In the genomic region with DNA sequence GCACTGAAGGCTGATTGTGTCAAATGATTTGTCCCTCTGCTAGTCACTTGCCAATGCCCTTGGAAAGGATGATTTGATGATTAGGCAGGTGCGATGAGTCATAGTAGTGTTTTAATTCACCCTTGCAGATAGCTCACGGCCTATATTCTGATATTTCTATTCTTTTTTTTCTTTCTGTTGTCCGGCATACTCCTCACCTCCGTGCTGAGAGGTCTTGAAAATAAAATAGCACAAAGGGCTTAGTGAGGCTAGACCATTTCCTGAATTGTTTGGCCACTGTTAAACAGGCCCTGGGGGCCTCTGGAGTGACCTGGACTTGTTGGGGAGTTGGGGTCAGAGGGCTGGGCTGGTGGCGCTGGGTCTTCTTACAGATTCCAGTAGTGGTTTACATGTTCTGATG, we compare ENCODE assay signal across 8 cellular contexts.
DNase-seq lines count a peak whose midpoint lies in the region; TF ChIP-seq lines count a peak whose summit lies in the region.

No MANE protein-coding gene starts in this region.

- H3K36me3 Mint-ChIP-seq in activated T-helper 1 cell treated with anti-CD3 and anti-CD28 coated beads, Interleukin-12 subunit alpha, Interleukin-12 subunit beta, Interleukin-2, Interleukin-4 antibody, amounts not matched to agents 30 ng/mL and 10 ng/mL and 1 ng/mL, durations not matched to agents 14 hours and 24 hours and 36 hours (ENCODE audit: low read depth) = peaks cover 3% of the 10 kb centered on the region
- peaks cover 4 to 22% (median 11%) of the 10 kb centered on the region in 3 donors for H3K36me3 Mint-ChIP-seq in immature natural killer cell
- H3K36me3 Mint-ChIP-seq in HFFc6 (ENCODE audit: low read depth) = no peaks in the 10 kb centered on the region

- H3K27ac Mint-ChIP-seq in activated T-helper 1 cell treated with anti-CD3 and anti-CD28 coated beads, Interleukin-12 subunit alpha, Interleukin-12 subunit beta, Interleukin-2, Interleukin-4 antibody, amounts not matched to agents 30 ng/mL and 10 ng/mL and 1 ng/mL, durations not matched to agents 14 hours and 24 hours and 36 hours = peak overlapping the region; percentile 77
- H3K27ac Mint-ChIP-seq in immature natural killer cell = peak overlapping the region; percentile 86 to 97 (median 94)
- no peak overlapping the region for H3K27ac Mint-ChIP-seq in HFFc6

- H3K36me3 ChIP-seq in Loucy (ENCODE audit: insufficient read depth, low read length) (no peaks in the 10 kb centered on the region), skeletal muscle tissue (ENCODE audit: control insufficient read depth in 3 of 3, insufficient read depth in 3 of 3, low read length in 3 of 3) (peaks cover 12 to 17% (median 12%) of the 10 kb centered on the region in 3 donors)

- intact Hi-C loops in activated T-helper 1 cell treated with anti-CD3 and anti-CD28 coated beads, Interleukin-12 subunit alpha, Interleukin-12 subunit beta, Interleukin-2, Interleukin-4 antibody, amounts not matched to agents 30 ng/mL and 10 ng/mL and 1 ng/mL, durations not matched to agents 14 hours and 24 hours and 36 hours (cut with micrococcal nuclease) = no loop called here

- H3K4me3 Mint-ChIP-seq in activated T-helper 1 cell treated with anti-CD3 and anti-CD28 coated beads, Interleukin-12 subunit alpha, Interleukin-12 subunit beta, Interleukin-2, Interleukin-4 antibody, amounts not matched to agents 30 ng/mL and 10 ng/mL and 1 ng/mL, durations not matched to agents 14 hours and 24 hours and 36 hours = no peak overlapping the region
- peak overlapping the region; percentile 68 to 87 (median 84) for H3K4me3 Mint-ChIP-seq in immature natural killer cell
- H3K4me3 Mint-ChIP-seq in HFFc6 = no peak overlapping the region

- no peaks in the 10 kb centered on the region for H3K9me2 ChIP-seq in Loucy (replicated peaks; ENCODE audit: low read depth, low read length)

- H3K79me2 ChIP-seq in Loucy (ENCODE audit: insufficient read depth, low read length) = no peaks in the 10 kb centered on the region

- peak overlapping the region; percentile 51 for H3K9ac ChIP-seq in Loucy (ENCODE audit: low read depth, low read length, poor library complexity, severe bottlenecking)
- H3K9ac ChIP-seq in skeletal muscle tissue (ENCODE audit: low read depth in 1 of 3, low read length in 3 of 3) = peak overlapping the region; percentile 34 to 65 (median 54)

- H2AFZ ChIP-seq in Loucy (ENCODE audit: low read length) = no peak overlapping the region

- H3K27me3 ChIP-seq in Loucy (ENCODE audit: insufficient read depth, low read length, poor library complexity, severe bottlenecking) (no peaks in the 10 kb centered on the region), skeletal muscle tissue (ENCODE audit: control insufficient read depth in 3 of 3, insufficient read depth in 3 of 3, low read length in 3 of 3) (no peaks in the 10 kb centered on the region)

- TF ChIP-seq CTCF in Loucy (conservative IDR thresholded peaks at IDR 0.05; ENCODE audit: low read length) (no peak), HFFc6 (IDR thresholded peaks at IDR 0.05) (no peak)

- H3K27ac ChIP-seq in skeletal muscle tissue (ENCODE audit: low read depth, low read length) = peak overlapping the region; percentile 99

- DNase-seq in activated T-helper 1 cell treated with anti-CD3 and anti-CD28 coated beads, Interleukin-12 subunit alpha, Interleukin-12 subunit beta, Interleukin-2, Interleukin-4 antibody, amounts not matched to agents 30 ng/mL and 10 ng/mL and 1 ng/mL, durations not matched to agents 14 hours and 24 hours and 36 hours (ENCODE audit: low spot score) = no peak
- DNase-seq in immature natural killer cell = no peak
- DNase-seq in COR-L47 (lab: John Stamatoyannopoulos, UW) = no peak
- no peak for DNase-seq in germinal center (ENCODE audit: low spot score)
- no peak for DNase-seq in DMS 273 (lab: John Stamatoyannopoulos, UW; ENCODE audit: unreplicated experiment)
- DNase-seq in HFFc6 = no peak

- H3K27me3 Mint-ChIP-seq in activated T-helper 1 cell treated with anti-CD3 and anti-CD28 coated beads, Interleukin-12 subunit alpha, Interleukin-12 subunit beta, Interleukin-2, Interleukin-4 antibody, amounts not matched to agents 30 ng/mL and 10 ng/mL and 1 ng/mL, durations not matched to agents 14 hours and 24 hours and 36 hours (ENCODE audit: insufficient read depth) = peaks cover 1% of the 10 kb centered on the region
- peaks cover 11 to 15% (median 11%) of the 10 kb centered on the region in 3 donors for H3K27me3 Mint-ChIP-seq in immature natural killer cell (ENCODE audit: low read depth in 3 of 3)
- peaks cover 36% of the 10 kb centered on the region for H3K27me3 Mint-ChIP-seq in HFFc6 (ENCODE audit: insufficient read depth)

- H3K4me1 ChIP-seq in Loucy (ENCODE audit: insufficient read depth, low read length, poor library complexity, severe bottlenecking) (peaks cover 56% of the 10 kb centered on the region), skeletal muscle tissue (ENCODE audit: control insufficient read depth in 3 of 3, insufficient read depth in 3 of 3, low read length in 3 of 3) (peaks cover 90 to 97% (median 95%) of the 10 kb centered on the region in 3 donors)

- H3K4me3 ChIP-seq in Loucy (ENCODE audit: low read length, poor library complexity, severe bottlenecking) (peak overlapping the region; percentile 17), skeletal muscle tissue (ENCODE audit: low read length in 3 of 3) (peak overlapping the region in 2 of 3 donors; percentile 50 to 58)

- H3K4me1 Mint-ChIP-seq in activated T-helper 1 cell treated with anti-CD3 and anti-CD28 coated beads, Interleukin-12 subunit alpha, Interleukin-12 subunit beta, Interleukin-2, Interleukin-4 antibody, amounts not matched to agents 30 ng/mL and 10 ng/mL and 1 ng/mL, durations not matched to agents 14 hours and 24 hours and 36 hours (ENCODE audit: low read depth) = peaks cover 46% of the 10 kb centered on the region
- peaks cover 84 to 100% of the 10 kb centered on the region in 2 donors for H3K4me1 Mint-ChIP-seq in immature natural killer cell
- peaks cover 39% of the 10 kb centered on the region for H3K4me1 Mint-ChIP-seq in HFFc6 (ENCODE audit: low read depth)

- peak overlapping the region; percentile 53 for H3K4me2 ChIP-seq in Loucy (ENCODE audit: low read depth, low read length, poor library complexity, severe bottlenecking)

- H3F3A ChIP-seq in Loucy (ENCODE audit: low read depth) = 0 out of 2 replicates have a peak, but pooled peaks cover 2% of the 10 kb centered on the region

- H4K20me1 ChIP-seq in Loucy (ENCODE audit: insufficient read depth, low read length, poor library complexity, severe bottlenecking) = no peaks in the 10 kb centered on the region

- no peaks in the 10 kb centered on the region for H3K9me3 Mint-ChIP-seq in activated T-helper 1 cell treated with anti-CD3 and anti-CD28 coated beads, Interleukin-12 subunit alpha, Interleukin-12 subunit beta, Interleukin-2, Interleukin-4 antibody, amounts not matched to agents 30 ng/mL and 10 ng/mL and 1 ng/mL, durations not matched to agents 14 hours and 24 hours and 36 hours
- H3K9me3 Mint-ChIP-seq in immature natural killer cell (no peaks in the 10 kb centered on the region), HFFc6 (no peaks in the 10 kb centered on the region)

- H3K9me3 ChIP-seq in Loucy (ENCODE audit: insufficient read depth, low read depth, low read length) = no peaks in the 10 kb centered on the region
- H3K9me3 ChIP-seq in skeletal muscle tissue (ENCODE audit: control insufficient read depth in 3 of 3, low read length in 3 of 3) = no peaks in the 10 kb centered on the region

Comparison
In these comparisons a context has a peak if more than half of its experiments do, and no peak if none do; other contexts are left out.
1. H3K4me3 Mint-ChIP-seq: peak in immature natural killer cell (5 of 5); none in activated T-helper 1 cell treated with anti-CD3 and anti-CD28 coated beads, Interleukin-12 subunit alpha, Interleukin-12 subunit beta, Interleukin-2, Interleukin-4 antibody, amounts not matched to agents 30 ng/mL and 10 ng/mL and 1 ng/mL, durations not matched to agents 14 hours and 24 hours and 36 hours (single experiment) and HFFc6 (single experiment).